ENCODE assay signal across 20 cellular contexts in genomic region chr10:68271104-68271882, GRCh38. TPM values are rescaled to one million over a fixed set of nuclear protein-coding genes. Genes with fewer than 3 reads are reported as not detected.
DNase-seq lines count a peak whose midpoint lies in the region; ATAC-seq and TF ChIP-seq lines count a peak whose summit lies in the region.
"Had no signal": no experiment of that assay in that cellular context is flagged by ENCODE, and none has a peak within 500 bp of the region (broad histone marks: within the 10 kb centered on the region; RNA-seq: fewer than 3 reads in every experiment).

No MANE protein-coding gene starts in this region.

- no peak overlapping the region for H3K27ac ChIP-seq in brain microvascular endothelial cell

- no peaks in the 10 kb centered on the region for H3K36me3 ChIP-seq in brain microvascular endothelial cell (replicated peaks)

- H3K27me3 Mint-ChIP-seq in neural crest cell (ENCODE audit: low read depth), result no peaks in the 10 kb centered on the region
- H3K27me3 Mint-ChIP-seq: progenitor cell of endocrine pancreas had no signal

- ATAC-seq in HG03469 (IDR thresholded peaks at IDR 0.05; ENCODE audit: unreplicated experiment), result no peak
- ATAC-seq: activated CD8-positive, alpha-beta T cell treated with anti-CD3 and anti-CD28 coated beads, Interleukin-2, amount 10 ng/mL, durations not matched to agents 7 days and 5 days; stimulated activated effector memory CD8-positive, alpha-beta T cell treated with anti-CD3 and anti-CD28 coated beads, Interleukin-12 subunit alpha, Interleukin-12 subunit beta, amount 100 ng/mL, for 72 hours had no signal

- peaks cover under 1% of the 10 kb centered on the region for H3K36me3 Mint-ChIP-seq in neural crest cell (ENCODE audit: low read depth)
- H3K36me3 Mint-ChIP-seq: CD4-positive, alpha-beta memory T cell; stimulated activated effector memory CD8-positive, alpha-beta T cell treated with anti-CD3 and anti-CD28 coated beads, Interleukin-12 subunit alpha, Interleukin-12 subunit beta, amount 100 ng/mL, for 72 hours had no signal

- TF ChIP-seq CTCF in brain microvascular endothelial cell (IDR thresholded peaks at IDR 0.05; ENCODE audit: low read depth, low read length, missing control alignments) (no peak), neural crest cell (conservative IDR thresholded peaks at IDR 0.05) (no peak)

- no peak overlapping the region for H3K4me3 Mint-ChIP-seq in neural crest cell
- H3K4me3 Mint-ChIP-seq: activated CD8-positive, alpha-beta T cell treated with anti-CD3 and anti-CD28 coated beads, Interleukin-2, amount 10 ng/mL, durations not matched to agents 7 days and 5 days; CD4-positive, alpha-beta memory T cell; central memory CD8-positive, alpha-beta T cell; H9; stimulated activated effector memory CD8-positive, alpha-beta T cell treated with anti-CD3 and anti-CD28 coated beads, Interleukin-12 subunit alpha, Interleukin-12 subunit beta, amount 100 ng/mL, for 72 hours had no signal

- peaks cover 10% of the 10 kb centered on the region for H3K4me1 Mint-ChIP-seq in neural crest cell
- H3K4me1 Mint-ChIP-seq: CD4-positive, alpha-beta memory T cell; central memory CD8-positive, alpha-beta T cell; stimulated activated effector memory CD8-positive, alpha-beta T cell treated with anti-CD3 and anti-CD28 coated beads, Interleukin-12 subunit alpha, Interleukin-12 subunit beta, amount 100 ng/mL, for 72 hours had no signal

- in situ Hi-C loops in brain microvascular endothelial cell (cut with HindIII; ENCODE audit: low pct_ligation_motif_present, low sequenced_read_pairs), result no loop called here

- peak; percentile 72 for DNase-seq in D341Med (ENCODE audit: low spot score)
- DNase-seq in NCI-H2227 (lab: John Stamatoyannopoulos, UW; ENCODE audit: unreplicated experiment), result peak; percentile 76
- DNase-seq in brain microvascular endothelial cell, result peak; percentile 1
- no peak for DNase-seq in neural crest cell (ENCODE audit: low read depth, low spot score)
- DNase-seq in putamen (ENCODE audit: low spot score), result no peak
- DNase-seq in NCI-H2081 treated with DMSO at 0.1 percent for 48 hours (lab: John Stamatoyannopoulos, UW), result no peak
- no peak for DNase-seq in hypothalamus (lab: John Stamatoyannopoulos, UW)
- DNase-seq: activated CD8-positive, alpha-beta T cell treated with anti-CD3 and anti-CD28 coated beads, Interleukin-2, amount 10 ng/mL, durations not matched to agents 7 days and 5 days; activated gamma-delta T cell; CD4-positive, alpha-beta memory T cell; GDM1; H9; MM.1S; NCI-H526 treated with DMSO at 0.1 percent for 48 hours; stimulated activated CD4-positive, alpha-beta T cell treated with anti-CD3 and anti-CD28 coated beads, Interleukin-4, amount 100 ng/mL, for 1 hour had no signal

- peak overlapping the region; percentile 30 for H3K27ac Mint-ChIP-seq in neural crest cell (ENCODE audit: unreplicated experiment)
- H3K27ac Mint-ChIP-seq: activated CD8-positive, alpha-beta T cell treated with anti-CD3 and anti-CD28 coated beads, Interleukin-2, amount 10 ng/mL, durations not matched to agents 7 days and 5 days; CD4-positive, alpha-beta memory T cell; progenitor cell of endocrine pancreas; stimulated activated effector memory CD8-positive, alpha-beta T cell treated with anti-CD3 and anti-CD28 coated beads, Interleukin-12 subunit alpha, Interleukin-12 subunit beta, amount 100 ng/mL, for 72 hours had no signal

- no peaks in the 10 kb centered on the region for H3K27me3 ChIP-seq in brain microvascular endothelial cell (replicated peaks)

- H3K9me3 Mint-ChIP-seq in neural crest cell, result no peaks in the 10 kb centered on the region
- H3K9me3 Mint-ChIP-seq: central memory CD8-positive, alpha-beta T cell; stimulated activated effector memory CD8-positive, alpha-beta T cell treated with anti-CD3 and anti-CD28 coated beads, Interleukin-12 subunit alpha, Interleukin-12 subunit beta, amount 100 ng/mL, for 72 hours had no signal

- H3K4me3 ChIP-seq in brain microvascular endothelial cell (ENCODE audit: low read depth, low read length), result no peak overlapping the region

RNA-seq across cellular contexts. Expression of gene ATOH7, which starts 39.4 kb away (rescaled TPM):
- 0.20 and 0.84 TPM in 2 replicates for total RNA-seq in neural crest cell
- total RNA-seq: activated CD8-positive, alpha-beta T cell treated with anti-CD3 and anti-CD28 coated beads, Interleukin-2, amount 10 ng/mL, durations not matched to agents 7 days and 5 days; CD4-positive, alpha-beta memory T cell; mononuclear cell had no signal

Comparison
In these comparisons a context has a peak if more than half of its experiments do, and no peak if none do; other contexts are left out.
1. DNase-seq: peak in D341Med (single experiment), NCI-H2227 (single experiment) and brain microvascular endothelial cell (single experiment); none in neural crest cell (single experiment), putamen (single experiment), NCI-H2081 treated with DMSO at 0.1 percent for 48 hours (single experiment) and hypothalamus (0 of 51).